Comparison of ENCODE assay signal across 9 cellular contexts in genomic region chr5:56415356-56415765, GRCh38.
DNase-seq lines count a peak whose midpoint lies in the region; ATAC-seq, FAIRE-seq and TF ChIP-seq lines count a peak whose summit lies in the region.
"Had no signal": no experiment of that assay in that cellular context is flagged by ENCODE, and none has a peak within 500 bp of the region (broad histone marks: within the 10 kb centered on the region; RNA-seq: fewer than 3 reads in every experiment).

No MANE protein-coding gene starts in this region.

- in situ Hi-C loops in ACHN (cut with HindIII; ENCODE audit: low pct_ligation_motif_present, low pct_unique_long_range_greater_than_20kb, low sequenced_read_pairs), result no loop called here

- H2AFZ ChIP-seq in Karpas-422 (ENCODE audit: low read length), result peak overlapping the region; percentile 62; the same call in 1 of the 2 replicates

- H3K36me3 ChIP-seq in Karpas-422 (ENCODE audit: insufficient read depth, low read length), result no peaks in the 10 kb centered on the region
- no peaks in the 10 kb centered on the region for H3K36me3 ChIP-seq in colonic mucosa
- no peaks in the 10 kb centered on the region for H3K36me3 ChIP-seq in pancreas

- no peaks in the 10 kb centered on the region for H3K79me2 ChIP-seq in Karpas-422 (ENCODE audit: low read length)

- intact Hi-C loops in colonic mucosa (cut with DNase I) (no loop called here), pancreas (cut with DNase I) (no loop called here)

- H3K4me3 ChIP-seq in Karpas-422 (ENCODE audit: low read length), result peak overlapping the region; percentile 50
- no peak overlapping the region for H3K4me3 ChIP-seq in colonic mucosa
- no peak overlapping the region for H3K4me3 ChIP-seq in pancreas

- H3K27me3 Mint-ChIP-seq in activated CD4-positive, alpha-beta memory T cell treated with anti-CD3 and anti-CD28 coated beads, Interleukin-2, amount 10 ng/mL, durations not matched to agents 7 days and 5 days, result no peaks in the 10 kb centered on the region

- peak; percentile 64 for DNase-seq in GM04503 (ENCODE audit: low read depth)
- peak; percentile 95 for DNase-seq in Karpas-422
- DNase-seq in colonic mucosa, result peak; percentile 41
- peak in 1 of 6 donors; percentile 58 for DNase-seq in pancreas
- no peak for DNase-seq in activated CD4-positive, alpha-beta memory T cell treated with anti-CD3 and anti-CD28 coated beads, Interleukin-2, amount 10 ng/mL, durations not matched to agents 7 days and 5 days
- no peak for DNase-seq in ACHN
- DNase-seq in NCI-H446 (lab: John Stamatoyannopoulos, UW), result no peak

- H3K4me3 Mint-ChIP-seq in activated CD4-positive, alpha-beta memory T cell treated with anti-CD3 and anti-CD28 coated beads, Interleukin-2, amount 10 ng/mL, durations not matched to agents 7 days and 5 days, result no peak overlapping the region

- 76 to 90% methylated on average over 3 of the region's 3 CpGs for WGBS in pancreas, 2 donors

- CTCF ChIA-PET in activated CD4-positive, alpha-beta memory T cell treated with anti-CD3 and anti-CD28 coated beads, Interleukin-2, amount 10 ng/mL, durations not matched to agents 7 days and 5 days (lab: Charles Lee), result no interaction called here

- H4K20me1 ChIP-seq in Karpas-422 (ENCODE audit: insufficient read depth, low read depth, low read length), result no peaks in the 10 kb centered on the region

- H3K9me3 Mint-ChIP-seq in activated CD4-positive, alpha-beta memory T cell treated with anti-CD3 and anti-CD28 coated beads, Interleukin-2, amount 10 ng/mL, durations not matched to agents 7 days and 5 days, result peaks cover 22% of the 10 kb centered on the region

- ATAC-seq in GM21576 (IDR thresholded peaks at IDR 0.05; ENCODE audit: unreplicated experiment) (peak; percentile 80), pancreas (peak in 3 of 4 donors; percentile 45 to 79 (median 70))

- H3K27ac ChIP-seq in Karpas-422 (ENCODE audit: low read length) (peak overlapping the region; percentile 98), colonic mucosa (peak overlapping the region; percentile 38), pancreas (peak overlapping the region in 2 of 4 donors; percentile 18 to 36)

- H3K4me1 ChIP-seq in Karpas-422 (ENCODE audit: low read length) (peaks cover 57% of the 10 kb centered on the region), colonic mucosa (no peaks in the 10 kb centered on the region), pancreas (peaks cover 0 to 6% (median 0%) of the 10 kb centered on the region in 3 donors)

- H3K9ac ChIP-seq in Karpas-422 (ENCODE audit: low read length) (peak overlapping the region; percentile 73), colonic mucosa (ENCODE audit: low read depth in 2 of 2, low read length in 2 of 2) (no peak overlapping the region)

- H3K4me1 Mint-ChIP-seq in activated CD4-positive, alpha-beta memory T cell treated with anti-CD3 and anti-CD28 coated beads, Interleukin-2, amount 10 ng/mL, durations not matched to agents 7 days and 5 days, result peaks cover 10% of the 10 kb centered on the region

- H3K36me3 Mint-ChIP-seq in activated CD4-positive, alpha-beta memory T cell treated with anti-CD3 and anti-CD28 coated beads, Interleukin-2, amount 10 ng/mL, durations not matched to agents 7 days and 5 days (ENCODE audit: low read depth), result peaks cover 2% of the 10 kb centered on the region

- POLR2A ChIA-PET in activated CD4-positive, alpha-beta memory T cell treated with anti-CD3 and anti-CD28 coated beads, Interleukin-2, amount 10 ng/mL, durations not matched to agents 7 days and 5 days (lab: Charles Lee), result no interaction called here

- H3K9me3 ChIP-seq in Karpas-422 (ENCODE audit: low read length) (0 out of 2 replicates have a peak, but pooled peaks cover 8% of the 10 kb centered on the region), colonic mucosa (no peaks in the 10 kb centered on the region), pancreas (no peaks in the 10 kb centered on the region)

- H3K27me3 ChIP-seq in Karpas-422 (ENCODE audit: low read length), result no peaks in the 10 kb centered on the region
- H3K27me3 ChIP-seq in colonic mucosa, result no peaks in the 10 kb centered on the region
- no peaks in the 10 kb centered on the region for H3K27me3 ChIP-seq in pancreas

- H3K4me2 ChIP-seq in Karpas-422 (ENCODE audit: low read depth, low read length, poor library complexity, severe bottlenecking), result peak overlapping the region; percentile 85

- H3K9me2 ChIP-seq in Karpas-422 (replicated peaks; ENCODE audit: insufficient read depth, low read length), result no peaks in the 10 kb centered on the region

- TF ChIP-seq CTCF in colonic mucosa (IDR thresholded peaks at IDR 0.05) (no peak), pancreas (IDR thresholded peaks at IDR 0.05) (no peak)

- FAIRE-seq in pancreas (lab: Jason Lieb, UNC), result no peak
- FAIRE-seq: keratinocyte had no signal

- no peak overlapping the region for H3K27ac Mint-ChIP-seq in activated CD4-positive, alpha-beta memory T cell treated with anti-CD3 and anti-CD28 coated beads, Interleukin-2, amount 10 ng/mL, durations not matched to agents 7 days and 5 days

Comparison
In these comparisons a context has a peak if more than half of its experiments do, and no peak if none do; other contexts are left out.
1. DNase-seq: peak in GM04503 (single experiment), Karpas-422 (single experiment) and colonic mucosa (single experiment); none in activated CD4-positive, alpha-beta memory T cell treated with anti-CD3 and anti-CD28 coated beads, Interleukin-2, amount 10 ng/mL, durations not matched to agents 7 days and 5 days (single experiment), ACHN (single experiment) and NCI-H446 (0 of 2).